ENCODE assay signal across 21 cellular contexts in the genomic region with DNA sequence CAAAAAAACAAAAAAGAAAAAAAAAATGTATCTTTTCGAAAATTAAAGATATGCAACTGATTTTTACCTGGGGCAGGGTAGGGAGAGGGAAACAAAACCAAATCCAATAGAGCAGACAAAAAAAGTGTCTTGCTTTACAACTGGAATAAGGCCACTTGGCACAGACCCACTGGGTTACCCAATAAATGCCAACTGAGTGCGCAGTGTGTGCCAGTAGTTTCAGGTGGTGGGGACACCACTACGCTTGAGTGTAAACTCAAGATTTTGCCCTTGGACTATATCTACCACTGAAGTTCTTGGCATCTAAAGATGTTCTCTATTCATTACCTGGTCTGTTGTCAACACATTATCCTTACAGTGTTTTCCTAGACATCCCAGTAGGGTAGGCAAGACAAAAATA.
"Had no signal": no experiment of that assay in that cellular context is flagged by ENCODE, and none has a peak within 500 bp of the region (broad histone marks: within the 10 kb centered on the region; RNA-seq: fewer than 3 reads in every experiment).

No MANE protein-coding gene starts in this region.

- H3K4me2 ChIP-seq: neural progenitor cell, smooth muscle cell had no signal

- H3K9ac ChIP-seq: neural progenitor cell, parathyroid adenoma had no signal

- H3K27ac ChIP-seq: neural progenitor cell, parathyroid adenoma had no signal

- H3K27ac Mint-ChIP-seq: activated CD4-positive, alpha-beta T cell treated with anti-CD3 and anti-CD28 coated beads, Interleukin-2, amount 10 ng/mL, durations not matched to agents 24 days and 14 days; activated CD8-positive, alpha-beta T cell treated with anti-CD3 and anti-CD28 coated beads, Interleukin-2, amount 10 ng/mL, durations not matched to agents 7 days and 5 days; activated T-helper 1 cell treated with anti-CD3 and anti-CD28 coated beads, Interleukin-12 subunit alpha, Interleukin-12 subunit beta, Interleukin-2, Interleukin-4 antibody, amounts not matched to agents 30 ng/mL and 10 ng/mL and 1 ng/mL, durations not matched to agents 14 hours and 24 hours and 36 hours; endodermal cell; neural progenitor cell; T-helper 2 cell treated with Interferon-gamma antibody and Interleukin-4, amounts not matched to agents 5 μg/mL and 100 μg/mL, for 36 hours had no signal

- DNase-seq: activated CD4-positive, alpha-beta T cell treated with anti-CD3 and anti-CD28 coated beads, Interleukin-2, amount 10 ng/mL, durations not matched to agents 24 days and 14 days; activated CD4-positive, CD25-positive, alpha-beta regulatory T cell; activated CD8-positive, alpha-beta memory T cell treated with anti-CD3 and anti-CD28 coated beads, Interleukin-2, amount 50 U/mL, for 48 hours; activated CD8-positive, alpha-beta T cell treated with anti-CD3 and anti-CD28 coated beads, Interleukin-2, amount 10 ng/mL, durations not matched to agents 7 days and 5 days; activated naive CD4-positive, alpha-beta T cell treated with Interleukin-2 at 50 U/mL for 16 hours; aorta; endodermal cell; erythroblast; hippocampal formation; kidney; naive B cell; stimulated activated CD4-positive, alpha-beta T cell treated with anti-CD3 and anti-CD28 coated beads, Interleukin-4, amount 100 ng/mL, for 4 hours; stimulated activated CD8-positive, alpha-beta memory T cell treated with anti-CD3 and anti-CD28 coated beads, Interleukin-4, amount 100 ng/mL, for 48 hours; stimulated activated naive CD8-positive, alpha-beta T cell treated with anti-CD3 and anti-CD28 coated beads, Interleukin-15, Interleukin-2, amounts not matched to agents 100 U/mL and 50 U/mL, for 24 hours; SW 1271; trophoblast cell had no signal

- H3K4me3 ChIP-seq: neural progenitor cell, smooth muscle cell had no signal

- H3K4me1 Mint-ChIP-seq: endodermal cell, neural progenitor cell had no signal

- H3K27me3 Mint-ChIP-seq: activated CD4-positive, alpha-beta T cell treated with anti-CD3 and anti-CD28 coated beads, Interleukin-2, amount 10 ng/mL, durations not matched to agents 24 days and 14 days; naive B cell had no signal

- H3K27me3 ChIP-seq: neural progenitor cell had no signal

- H3K9me3 Mint-ChIP-seq: activated CD4-positive, alpha-beta T cell treated with anti-CD3 and anti-CD28 coated beads, Interleukin-2, amount 10 ng/mL, durations not matched to agents 24 days and 14 days; activated T-helper 1 cell treated with anti-CD3 and anti-CD28 coated beads, Interleukin-12 subunit alpha, Interleukin-12 subunit beta, Interleukin-2, Interleukin-4 antibody, amounts not matched to agents 30 ng/mL and 10 ng/mL and 1 ng/mL, durations not matched to agents 14 hours and 24 hours and 36 hours; endodermal cell; naive B cell; neural progenitor cell; T-helper 2 cell treated with Interferon-gamma antibody and Interleukin-4, amounts not matched to agents 5 μg/mL and 100 μg/mL, for 36 hours had no signal

- H2AFZ ChIP-seq: neural progenitor cell, parathyroid adenoma had no signal

- H3K4me1 ChIP-seq: neural progenitor cell, parathyroid adenoma had no signal

- ATAC-seq: activated CD8-positive, alpha-beta T cell treated with anti-CD3 and anti-CD28 coated beads, Interleukin-2, amount 10 ng/mL, durations not matched to agents 7 days and 5 days; stimulated activated naive CD8-positive, alpha-beta T cell treated with anti-CD3 and anti-CD28 coated beads, Interleukin-15, Interleukin-2, amounts not matched to agents 100 U/mL and 50 U/mL, for 24 hours had no signal

- H3K4me3 Mint-ChIP-seq: activated CD4-positive, alpha-beta T cell treated with anti-CD3 and anti-CD28 coated beads, Interleukin-2, amount 10 ng/mL, durations not matched to agents 24 days and 14 days; activated CD8-positive, alpha-beta T cell treated with anti-CD3 and anti-CD28 coated beads, Interleukin-2, amount 10 ng/mL, durations not matched to agents 7 days and 5 days; activated T-helper 1 cell treated with anti-CD3 and anti-CD28 coated beads, Interleukin-12 subunit alpha, Interleukin-12 subunit beta, Interleukin-2, Interleukin-4 antibody, amounts not matched to agents 30 ng/mL and 10 ng/mL and 1 ng/mL, durations not matched to agents 14 hours and 24 hours and 36 hours; endodermal cell; naive B cell; neural progenitor cell; T-helper 2 cell treated with Interferon-gamma antibody and Interleukin-4, amounts not matched to agents 5 μg/mL and 100 μg/mL, for 36 hours had no signal
